2 cellular contexts compared by ENCODE assay signal in genomic region chr1:225881081-225882007, GRCh38.
TF ChIP-seq lines count a peak whose summit lies in the region.

No MANE protein-coding gene starts in this region.

TF ChIP-seq in GM12891, 5 proteins besides CTCF, POLR2A, EP300 and RAD21:
- TF ChIP-seq POLR2AphosphoS5 (IDR thresholded peaks at IDR 0.05; ENCODE audit: low read depth, low read length) (no peak), POU2F2 (IDR thresholded peaks at IDR 0.05; ENCODE audit: low read depth, low read length) (no peak), PAX5 (IDR thresholded peaks at IDR 0.05; ENCODE audit: insufficient read depth, low read length, severe bottlenecking) (no peak), SPI1 (IDR thresholded peaks at IDR 0.05; ENCODE audit: low read depth, low read length) (no peak), TAF1 (IDR thresholded peaks at IDR 0.05; ENCODE audit: low read depth, low read length) (no peak)

TF ChIP-seq in endothelial cell of umbilical vein, 7 proteins besides CTCF, POLR2A, EP300 and RAD21:
- TF ChIP-seq EZH2 (IDR thresholded peaks at IDR 0.05; ENCODE audit: borderline replicate concordance, low read depth, low read length, severe bottlenecking) (no peak), GATA2 (IDR thresholded peaks at IDR 0.05; ENCODE audit: insufficient read depth, insufficient read length, low read depth, low read length) (no peak), POLR2AphosphoS5 (IDR thresholded peaks at IDR 0.05; ENCODE audit: insufficient read depth, low read depth, low read length) (no peak), JUN (IDR thresholded peaks at IDR 0.05; ENCODE audit: borderline replicate concordance, insufficient read depth, insufficient read length, low read depth) (no peak), MYC (IDR thresholded peaks at IDR 0.05; ENCODE audit: low read depth, low read length) (no peak)
- TF ChIP-seq, protein P1, sequence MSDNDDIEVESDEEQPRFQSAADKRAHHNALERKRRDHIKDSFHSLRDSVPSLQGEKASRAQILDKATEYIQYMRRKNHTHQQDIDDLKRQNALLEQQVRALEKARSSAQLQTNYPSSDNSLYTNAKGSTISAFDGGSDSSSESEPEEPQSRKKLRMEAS (IDR thresholded peaks at IDR 0.05; ENCODE audit: insufficient read depth, insufficient read length) = no peak
